In the genomic region with DNA sequence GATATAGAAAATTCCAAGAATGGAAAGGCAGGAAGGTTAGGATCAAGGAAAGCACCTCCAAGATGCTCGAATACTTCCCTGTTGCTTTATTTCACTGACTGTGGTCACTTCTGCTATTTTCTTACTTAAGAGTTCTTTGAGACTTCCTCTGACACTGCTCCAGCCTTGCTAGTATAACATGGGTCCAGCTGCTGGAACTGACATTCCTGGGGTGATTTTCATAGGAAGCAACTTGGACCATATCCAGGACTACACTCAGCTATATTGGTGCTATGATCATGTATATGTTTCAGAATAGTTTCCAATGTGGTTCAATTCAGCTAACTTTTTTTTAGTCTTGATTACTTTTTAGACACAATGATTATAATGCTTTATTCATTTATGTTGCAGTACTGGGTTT, we compare ENCODE assay signal across 1 cellular context.
TF ChIP-seq lines count a peak whose summit lies in the region.

No MANE protein-coding gene starts in this region.

TF ChIP-seq in WTC11, 78 proteins besides CTCF, POLR2A, EP300 and RAD21 (continued from another document):
- no peak for TF ChIP-seq ATF2 (CRISPR knock-in tag; IDR thresholded peaks at IDR 0.05; ENCODE audit: borderline replicate concordance, low read depth)
- TF ChIP-seq, protein P1, sequence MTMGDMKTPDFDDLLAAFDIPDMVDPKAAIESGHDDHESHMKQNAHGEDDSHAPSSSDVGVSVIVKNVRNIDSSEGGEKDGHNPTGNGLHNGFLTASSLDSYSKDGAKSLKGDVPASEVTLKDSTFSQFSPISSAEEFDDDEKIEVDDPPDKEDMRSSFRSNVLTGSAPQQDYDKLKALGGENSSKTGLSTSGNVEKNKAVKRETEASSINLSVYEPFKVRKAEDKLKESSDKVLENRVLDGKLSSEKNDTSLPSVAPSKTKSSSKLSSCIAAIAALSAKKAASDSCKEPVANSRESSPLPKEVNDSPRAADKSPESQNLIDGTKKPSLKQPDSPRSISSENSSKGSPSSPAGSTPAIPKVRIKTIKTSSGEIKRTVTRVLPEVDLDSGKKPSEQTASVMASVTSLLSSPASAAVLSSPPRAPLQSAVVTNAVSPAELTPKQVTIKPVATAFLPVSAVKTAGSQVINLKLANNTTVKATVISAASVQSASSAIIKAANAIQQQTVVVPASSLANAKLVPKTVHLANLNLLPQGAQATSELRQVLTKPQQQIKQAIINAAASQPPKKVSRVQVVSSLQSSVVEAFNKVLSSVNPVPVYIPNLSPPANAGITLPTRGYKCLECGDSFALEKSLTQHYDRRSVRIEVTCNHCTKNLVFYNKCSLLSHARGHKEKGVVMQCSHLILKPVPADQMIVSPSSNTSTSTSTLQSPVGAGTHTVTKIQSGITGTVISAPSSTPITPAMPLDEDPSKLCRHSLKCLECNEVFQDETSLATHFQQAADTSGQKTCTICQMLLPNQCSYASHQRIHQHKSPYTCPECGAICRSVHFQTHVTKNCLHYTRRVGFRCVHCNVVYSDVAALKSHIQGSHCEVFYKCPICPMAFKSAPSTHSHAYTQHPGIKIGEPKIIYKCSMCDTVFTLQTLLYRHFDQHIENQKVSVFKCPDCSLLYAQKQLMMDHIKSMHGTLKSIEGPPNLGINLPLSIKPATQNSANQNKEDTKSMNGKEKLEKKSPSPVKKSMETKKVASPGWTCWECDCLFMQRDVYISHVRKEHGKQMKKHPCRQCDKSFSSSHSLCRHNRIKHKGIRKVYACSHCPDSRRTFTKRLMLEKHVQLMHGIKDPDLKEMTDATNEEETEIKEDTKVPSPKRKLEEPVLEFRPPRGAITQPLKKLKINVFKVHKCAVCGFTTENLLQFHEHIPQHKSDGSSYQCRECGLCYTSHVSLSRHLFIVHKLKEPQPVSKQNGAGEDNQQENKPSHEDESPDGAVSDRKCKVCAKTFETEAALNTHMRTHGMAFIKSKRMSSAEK (CRISPR knock-in tag; IDR thresholded peaks at IDR 0.05; ENCODE audit: borderline replicate concordance): no peak
- TF ChIP-seq ATF3 (CRISPR knock-in tag; conservative IDR thresholded peaks at IDR 0.05): no peak
- no peak for TF ChIP-seq FOXP1 (CRISPR knock-in tag; IDR thresholded peaks at IDR 0.05; ENCODE audit: borderline replicate concordance)
- TF ChIP-seq PRRX2 (CRISPR knock-in tag; IDR thresholded peaks at IDR 0.05): no peak
- TF ChIP-seq TEAD1 (CRISPR knock-in tag; IDR thresholded peaks at IDR 0.05): no peak
- no peak for TF ChIP-seq RELA (CRISPR knock-in tag; IDR thresholded peaks at IDR 0.05; ENCODE audit: borderline replicate concordance)
